ENCODE assay signal across 1 cellular context in genomic region chr1:104856518-104856917, GRCh38.
TF ChIP-seq lines count a peak whose summit lies in the region.

No MANE protein-coding gene starts in this region.

TF ChIP-seq in HEK293, 187 proteins besides CTCF, POLR2A, EP300 and RAD21 (continued from another document):
- TF ChIP-seq REST (tag by site-specific recombination; IDR thresholded peaks at IDR 0.05) (peak; percentile 46; the same call in 1 of the 2 replicates), ZBTB21 (tag by site-specific recombination; IDR thresholded peaks at IDR 0.05) (0 out of 2 replicates have a peak, but pooled peaks have one; percentile 34), ZNF394 (tag by site-specific recombination; IDR thresholded peaks at IDR 0.05; ENCODE audit: borderline replicate concordance) (peak; percentile 78; the same call in 1 of the 2 replicates), ZNF37A (tag by site-specific recombination; IDR thresholded peaks at IDR 0.05) (no peak), ZSCAN30 (tag by site-specific recombination; IDR thresholded peaks at IDR 0.05) (no peak), ZBTB8A (tag by site-specific recombination; IDR thresholded peaks at IDR 0.05) (peak; percentile 37; the same call in 1 of the 2 replicates), ZBTB1 (tag by site-specific recombination; IDR thresholded peaks at IDR 0.05) (no peak), ZNF423 (tag by site-specific recombination; IDR thresholded peaks at IDR 0.05) (no peak), KLF1 (tag by site-specific recombination; IDR thresholded peaks at IDR 0.05) (no peak)
